ENCODE assay signal across 8 cellular contexts in genomic region chr1:160284782-160285344, GRCh38. TPM values are rescaled to one million over a fixed set of nuclear protein-coding genes. Genes with fewer than 3 reads are reported as not detected.
DNase-seq lines count a peak whose midpoint lies in the region; ATAC-seq and TF ChIP-seq lines count a peak whose summit lies in the region.

A gene with protein sequence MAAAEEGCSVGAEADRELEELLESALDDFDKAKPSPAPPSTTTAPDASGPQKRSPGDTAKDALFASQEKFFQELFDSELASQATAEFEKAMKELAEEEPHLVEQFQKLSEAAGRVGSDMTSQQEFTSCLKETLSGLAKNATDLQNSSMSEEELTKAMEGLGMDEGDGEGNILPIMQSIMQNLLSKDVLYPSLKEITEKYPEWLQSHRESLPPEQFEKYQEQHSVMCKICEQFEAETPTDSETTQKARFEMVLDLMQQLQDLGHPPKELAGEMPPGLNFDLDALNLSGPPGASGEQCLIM (minus strand): TSS chr1:160285133. CDS start chr1:160285124, 9 bp downstream.

- peak; percentile 99 for ATAC-seq in GM19043 (IDR thresholded peaks at IDR 0.05; ENCODE audit: low read depth, unreplicated experiment)
- ATAC-seq in HG03378 (IDR thresholded peaks at IDR 0.05; ENCODE audit: unreplicated experiment), result peak; percentile 89

- H3K4me3 ChIP-seq in AG10803 (ENCODE audit: low read length), result peak within 1 kb of the TSS; percentile 91

- DNase-seq in AG10803 (ENCODE audit: low read depth) (peak; percentile 93), NCI-H460 (ENCODE audit: extremely low read depth, low read depth) (peak; percentile 91), cerebellar nuclear complex (lab: John Stamatoyannopoulos, UW) (peak; percentile 55 to 83), islet precursor cell (peak; percentile 97)
- peak; percentile 95 for DNase-seq in activated CD4-positive, CD25-positive, alpha-beta regulatory T cell treated with anti-CD3 and anti-CD28 coated beads, Interleukin-2, amount 50 U/mL, for 72 hours
- DNase-seq in stimulated activated CD4-positive, alpha-beta T cell treated with anti-CD3 and anti-CD28 coated beads, Interleukin-12 subunit alpha, Interleukin-12 subunit beta, amount 100 ng/mL, for 48 hours (ENCODE audit: low read depth in 2 of 3, low spot score in 1 of 3), result peak; percentile 89 to 93 (median 91)

- TF ChIP-seq CTCF in AG10803 (conservative IDR thresholded peaks at IDR 0.05; ENCODE audit: low read length), result no peak

RNA-seq across cellular contexts. Expression of the gene that starts here (rescaled TPM):
- 52.1 and 53.6 TPM in 2 replicates for total RNA-seq in NCI-H460 (2014; rRNA removed; shearing (Covaris generic))
- polyA plus RNA-seq in NCI-H460 (2014; cell fraction: nucleus; rRNA removed), result 27.2 and 33.0 TPM in 2 replicates

Comparison
In these comparisons a context has a peak if more than half of its experiments do, and no peak if none do; other contexts are left out.
1. Peak in every context shown above with its lines: DNase-seq, ATAC-seq and H3K4me3 ChIP-seq.